22 cellular contexts compared by ENCODE assay signal in the genomic region with DNA sequence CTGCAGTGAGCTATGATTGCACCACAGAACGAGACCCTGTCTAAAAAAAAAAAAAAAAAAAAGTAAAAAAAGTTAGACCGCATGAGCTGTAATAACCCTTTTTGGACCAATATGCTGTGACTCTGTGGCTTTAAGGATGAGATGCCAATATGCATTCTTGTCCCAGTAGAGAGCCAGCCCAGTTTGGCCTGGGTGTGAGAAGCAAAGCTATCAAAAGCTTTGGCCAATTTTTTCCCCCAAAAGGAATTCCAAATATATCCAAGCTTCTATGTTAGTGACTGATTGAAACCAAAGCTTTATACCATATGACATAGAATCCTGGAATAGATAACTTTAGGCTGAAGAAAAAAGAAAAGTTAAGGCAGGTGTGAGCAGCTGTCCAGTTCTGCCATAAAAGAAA.
"Had no signal": no experiment of that assay in that cellular context is flagged by ENCODE, and none has a peak within 500 bp of the region (broad histone marks: within the 10 kb centered on the region; RNA-seq: fewer than 3 reads in every experiment).

No MANE protein-coding gene starts in this region.

- H3K27ac Mint-ChIP-seq: effector memory CD8-positive, alpha-beta T cell; naive thymus-derived CD4-positive, alpha-beta T cell; stimulated activated naive B cell treated with anti-CD40 and anti-IgM and Interleukin-4, amounts not matched to agents 10 μg/mL and 1 μg/mL and 100 μg/mL, for 72 hours had no signal

- ATAC-seq: effector memory CD8-positive, alpha-beta T cell; heart left ventricle; left colon; left ventricle myocardium superior; naive thymus-derived CD4-positive, alpha-beta T cell; sciatic nerve; stimulated activated naive B cell treated with anti-CD40 and anti-IgM and Interleukin-4, amounts not matched to agents 10 μg/mL and 1 μg/mL and 100 μg/mL, for 72 hours had no signal

- DNase-seq: effector memory CD8-positive, alpha-beta T cell; foreskin melanocyte; heart left ventricle; hippocampal formation; left colon; left ventricle myocardium superior; mesendoderm; naive thymus-derived CD4-positive, alpha-beta T cell; posterior cingulate gyrus; stimulated activated CD4-positive, alpha-beta T cell treated with anti-CD3 and anti-CD28 coated beads, Interleukin-2, amount 100 ng/mL, for 24 hours; stimulated activated CD4-positive, alpha-beta T cell treated with anti-CD3 and anti-CD28 coated beads, Interleukin-4, amount 100 ng/mL, for 4 hours; stimulated activated naive B cell treated with anti-CD40 and anti-IgM and Interleukin-4, amounts not matched to agents 10 μg/mL and 1 μg/mL and 100 μg/mL, for 72 hours; stomach; substantia nigra; transverse colon had no signal

- H3K27ac ChIP-seq: epithelial cell of prostate, esophagus muscularis mucosa, skin epidermis, thoracic aorta, transverse colon had no signal

- H3K9me3 Mint-ChIP-seq: dendritic cell treated with granulocyte-macrophage colony-stimulating factor and Interleukin-4, amounts not matched to agents 40 ng/mL and 50 ng/mL, for 4 days; effector memory CD8-positive, alpha-beta T cell; stimulated activated naive B cell treated with anti-CD40 and anti-IgM and Interleukin-4, amounts not matched to agents 10 μg/mL and 1 μg/mL and 100 μg/mL, for 72 hours had no signal

- H3K4me3 Mint-ChIP-seq: dendritic cell treated with granulocyte-macrophage colony-stimulating factor and Interleukin-4, amounts not matched to agents 40 ng/mL and 50 ng/mL, for 4 days; effector memory CD8-positive, alpha-beta T cell; naive thymus-derived CD4-positive, alpha-beta T cell; stimulated activated naive B cell treated with anti-CD40 and anti-IgM and Interleukin-4, amounts not matched to agents 10 μg/mL and 1 μg/mL and 100 μg/mL, for 72 hours had no signal

- H3K36me3 Mint-ChIP-seq: stimulated activated naive B cell treated with anti-CD40 and anti-IgM and Interleukin-4, amounts not matched to agents 10 μg/mL and 1 μg/mL and 100 μg/mL, for 72 hours had no signal

- H3K9me3 ChIP-seq: esophagus muscularis mucosa, heart left ventricle, stomach, thoracic aorta, transverse colon had no signal

- H3K27me3 Mint-ChIP-seq: dendritic cell treated with granulocyte-macrophage colony-stimulating factor and Interleukin-4, amounts not matched to agents 40 ng/mL and 50 ng/mL, for 4 days; effector memory CD8-positive, alpha-beta T cell had no signal

- H3K27me3 ChIP-seq: esophagus muscularis mucosa, heart left ventricle, stomach, transverse colon had no signal

- H3K4me3 ChIP-seq: esophagus muscularis mucosa, heart left ventricle, lung, skin epidermis, stomach, thoracic aorta, transverse colon had no signal

- H3K36me3 ChIP-seq: esophagus muscularis mucosa, heart left ventricle, stomach, thoracic aorta, transverse colon had no signal
